ENCODE assay signal across 8 cellular contexts in the genomic region with DNA sequence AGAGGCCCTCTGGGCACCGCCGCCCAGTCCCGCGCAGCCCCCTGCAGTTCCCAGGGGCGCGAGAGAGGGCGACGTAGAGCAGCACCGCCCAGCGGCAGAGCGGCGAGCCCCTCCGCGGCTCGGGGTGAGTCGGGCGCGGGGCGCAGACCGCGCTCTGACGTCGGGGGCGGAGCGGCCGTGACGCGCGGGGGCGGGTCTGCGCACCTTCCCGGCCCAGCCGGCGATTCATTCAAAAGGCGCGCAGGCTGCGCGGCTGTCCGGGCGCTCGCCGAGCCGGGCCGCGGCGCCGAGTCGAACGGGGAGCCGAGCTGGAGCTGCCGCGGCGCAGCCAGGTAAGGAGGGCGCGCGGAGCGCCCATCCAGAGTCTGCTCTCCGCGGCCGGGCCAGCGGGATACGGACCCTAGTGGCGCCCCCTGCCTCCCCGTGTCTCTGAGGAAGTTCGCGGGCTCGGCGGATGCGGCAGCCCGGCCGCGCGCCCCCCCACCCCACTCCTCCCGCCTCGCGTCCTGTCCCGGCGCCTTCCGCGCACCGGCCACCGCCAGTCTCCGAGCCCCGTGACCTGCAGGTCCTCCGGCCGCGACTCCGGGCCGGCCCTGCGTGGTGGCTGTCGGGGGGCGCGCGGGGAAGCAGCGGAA. TPM values are rescaled to one million over a fixed set of nuclear protein-coding genes. Genes with fewer than 3 reads are reported as not detected.
DNase-seq lines count a peak whose midpoint lies in the region; ATAC-seq and TF ChIP-seq lines count a peak whose summit lies in the region.

A gene with protein sequence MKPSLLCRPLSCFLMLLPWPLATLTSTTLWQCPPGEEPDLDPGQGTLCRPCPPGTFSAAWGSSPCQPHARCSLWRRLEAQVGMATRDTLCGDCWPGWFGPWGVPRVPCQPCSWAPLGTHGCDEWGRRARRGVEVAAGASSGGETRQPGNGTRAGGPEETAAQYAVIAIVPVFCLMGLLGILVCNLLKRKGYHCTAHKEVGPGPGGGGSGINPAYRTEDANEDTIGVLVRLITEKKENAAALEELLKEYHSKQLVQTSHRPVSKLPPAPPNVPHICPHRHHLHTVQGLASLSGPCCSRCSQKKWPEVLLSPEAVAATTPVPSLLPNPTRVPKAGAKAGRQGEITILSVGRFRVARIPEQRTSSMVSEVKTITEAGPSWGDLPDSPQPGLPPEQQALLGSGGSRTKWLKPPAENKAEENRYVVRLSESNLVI (plus strand): TSS at position 232 of the 635 bp plus-strand sequence. CDS start 12,738 bp downstream, outside the sequence.

- peak; percentile 87 for DNase-seq in COLO668 (lab: John Stamatoyannopoulos, UW; ENCODE audit: unreplicated experiment)
- DNase-seq in HL-60 (ENCODE audit: low read depth in 1 of 2, low spot score in 1 of 2) = peak in 1 of 2 experiments; percentile 86
- DNase-seq in NK-92 (lab: John Stamatoyannopoulos, UW; ENCODE audit: unreplicated experiment) = peak; percentile 33
- peak; percentile 95 to 99 (median 99) for DNase-seq in effector memory CD8-positive, alpha-beta T cell
- peak; percentile 89 for DNase-seq in mesenchymal stem cell
- peak; percentile 92 for DNase-seq in stimulated activated CD8-positive, alpha-beta memory T cell treated with anti-CD3 and anti-CD28 coated beads, Interleukin-12 subunit alpha, Interleukin-12 subunit beta, amount 100 ng/mL, for 4 hours (ENCODE audit: low read depth)

- peak; percentile 82 for ATAC-seq in GM19455 (IDR thresholded peaks at IDR 0.05; ENCODE audit: unreplicated experiment)
- peak; percentile 79 for ATAC-seq in effector memory CD8-positive, alpha-beta T cell (replicated peaks)

- H3K9ac ChIP-seq in mesenchymal stem cell (ENCODE audit: low read length) = peak within 1 kb of the TSS; percentile 95

- H4K8ac ChIP-seq in mesenchymal stem cell (ENCODE audit: low read length) = peak within 1 kb of the TSS; percentile 89

- peak within 1 kb of the TSS; percentile 66 for H2AFZ ChIP-seq in mesenchymal stem cell (ENCODE audit: low read depth, low read length)

- H3K14ac ChIP-seq in mesenchymal stem cell (ENCODE audit: low read length in 2 of 2) = peak within 1 kb of the TSS in 1 of 2 experiments; percentile 98

- peak within 1 kb of the TSS; percentile 95 to 97 for H3K18ac ChIP-seq in mesenchymal stem cell (ENCODE audit: low read depth in 1 of 2, low read length in 2 of 2)

- peak within 1 kb of the TSS; percentile 70 for H2BK15ac ChIP-seq in mesenchymal stem cell (ENCODE audit: low read depth, poor library complexity, severe bottlenecking)

- no peak within 1 kb of the TSS for H2BK5ac ChIP-seq in mesenchymal stem cell (ENCODE audit: low read depth, low read length, poor library complexity, severe bottlenecking)

- peak within 1 kb of the TSS; percentile 92 for H4K91ac ChIP-seq in mesenchymal stem cell (ENCODE audit: low read length)

- H3K79me1 ChIP-seq in mesenchymal stem cell (replicated peaks; ENCODE audit: low read length, poor library complexity, severe bottlenecking) = peaks cover 27% of the 10 kb centered on the region

- H3K9me3 Mint-ChIP-seq in effector memory CD8-positive, alpha-beta T cell = no peaks in the 10 kb centered on the region

- H3K27ac ChIP-seq in HL-60 (replicated peaks) (peak within 1 kb of the TSS; percentile 91), mesenchymal stem cell (ENCODE audit: low read length, poor library complexity, severe bottlenecking) (no peak within 1 kb of the TSS)

- TF ChIP-seq CTCF in HL-60 (IDR thresholded peaks at IDR 0.05; ENCODE audit: insufficient read depth, low read length) = peak; percentile 76

- peak within 1 kb of the TSS in 1 of 2 experiments; percentile 81 for H2BK12ac ChIP-seq in mesenchymal stem cell (ENCODE audit: low read length in 2 of 2)

- H3K36me3 ChIP-seq in mesenchymal stem cell (ENCODE audit: control insufficient read depth in 1 of 2, insufficient read depth in 2 of 2, low read depth in 1 of 2, low read length in 2 of 2) = peaks cover 0 to 2% of the 10 kb centered on the region in 2 experiments

- no peaks in the 10 kb centered on the region for H3K9me3 ChIP-seq in mesenchymal stem cell (ENCODE audit: control insufficient read depth, low read length)

- H3K4me3 ChIP-seq in HL-60 (replicated peaks; ENCODE audit: insufficient read depth, low read length) (peak within 1 kb of the TSS; percentile 60), mesenchymal stem cell (ENCODE audit: insufficient read depth in 1 of 2, low read depth in 1 of 2, low read length in 2 of 2) (peak within 1 kb of the TSS; percentile 83 to 94)

- H3K27me3 ChIP-seq in HL-60 (ENCODE audit: insufficient read depth, poor library complexity, severe bottlenecking) (no peaks in the 10 kb centered on the region), mesenchymal stem cell (ENCODE audit: control insufficient read depth in 1 of 2, insufficient read depth in 1 of 2, low read length in 2 of 2) (no peaks in the 10 kb centered on the region)

- H3K4ac ChIP-seq in mesenchymal stem cell (ENCODE audit: low read depth in 1 of 2, low read length in 2 of 2) = peak within 1 kb of the TSS; percentile 80 to 94

- POLR2A ChIA-PET in activated CD8-positive, alpha-beta memory T cell treated with anti-CD3 and anti-CD28 coated beads for 36 hours (lab: Charles Lee) = interaction anchor here (1.0 kb wide), 1 partner anchor 9 kb away, joined by 3 read pairs; no protein-coding TSS in a partner anchor

- peak within 1 kb of the TSS; percentile 89 to 94 for H3K27ac Mint-ChIP-seq in effector memory CD8-positive, alpha-beta T cell

- H3K23ac ChIP-seq in mesenchymal stem cell (ENCODE audit: low read length in 2 of 2) = peak within 1 kb of the TSS in 1 of 2 experiments; percentile 98

- peaks cover 52% of the 10 kb centered on the region for H3K36me3 Mint-ChIP-seq in effector memory CD8-positive, alpha-beta T cell (ENCODE audit: insufficient read depth)

- H2BK120ac ChIP-seq in mesenchymal stem cell (ENCODE audit: low read depth, low read length) = peak within 1 kb of the TSS; percentile 54

- peaks cover 27 to 44% of the 10 kb centered on the region in 2 donors for H3K4me1 Mint-ChIP-seq in effector memory CD8-positive, alpha-beta T cell (ENCODE audit: low read depth in 2 of 2)

- no peaks in the 10 kb centered on the region for H3K27me3 Mint-ChIP-seq in effector memory CD8-positive, alpha-beta T cell

- WGBS in mesenchymal stem cell = under 1% methylated on average over 71 of the region's 95 CpGs

- peak within 1 kb of the TSS; percentile 76 to 82 for H3K4me3 Mint-ChIP-seq in effector memory CD8-positive, alpha-beta T cell

- CTCF ChIA-PET in activated CD8-positive, alpha-beta memory T cell treated with anti-CD3 and anti-CD28 coated beads for 36 hours (lab: Charles Lee) = interaction anchor here (1.4 kb wide), 1 partner anchor 18 kb away, joined by 3 read pairs; no protein-coding TSS in a partner anchor

- H3K4me1 ChIP-seq in mesenchymal stem cell (ENCODE audit: control insufficient read depth, insufficient read depth, low read depth, low read length) = peaks cover 24% of the 10 kb centered on the region

- peak within 1 kb of the TSS; percentile 74 for H2AK5ac ChIP-seq in mesenchymal stem cell (ENCODE audit: low read length, severe bottlenecking)

- H3K4me2 ChIP-seq in mesenchymal stem cell (ENCODE audit: low read length, poor library complexity, severe bottlenecking) = peak within 1 kb of the TSS; percentile 92

RNA-seq across cellular contexts. Expression of the gene that starts here (rescaled TPM):
- 10 to 100 TPM; 31.0 to 33.2 TPM for total RNA-seq in activated CD8-positive, alpha-beta memory T cell treated with anti-CD3 and anti-CD28 coated beads for 36 hours
- 2.6 TPM for polyA plus RNA-seq in mesenchymal stem cell (2013, experiment 1 of 2)
- polyA plus RNA-seq in mesenchymal stem cell (2013, experiment 2 of 2) = 3.0 TPM
